In the genomic region with DNA sequence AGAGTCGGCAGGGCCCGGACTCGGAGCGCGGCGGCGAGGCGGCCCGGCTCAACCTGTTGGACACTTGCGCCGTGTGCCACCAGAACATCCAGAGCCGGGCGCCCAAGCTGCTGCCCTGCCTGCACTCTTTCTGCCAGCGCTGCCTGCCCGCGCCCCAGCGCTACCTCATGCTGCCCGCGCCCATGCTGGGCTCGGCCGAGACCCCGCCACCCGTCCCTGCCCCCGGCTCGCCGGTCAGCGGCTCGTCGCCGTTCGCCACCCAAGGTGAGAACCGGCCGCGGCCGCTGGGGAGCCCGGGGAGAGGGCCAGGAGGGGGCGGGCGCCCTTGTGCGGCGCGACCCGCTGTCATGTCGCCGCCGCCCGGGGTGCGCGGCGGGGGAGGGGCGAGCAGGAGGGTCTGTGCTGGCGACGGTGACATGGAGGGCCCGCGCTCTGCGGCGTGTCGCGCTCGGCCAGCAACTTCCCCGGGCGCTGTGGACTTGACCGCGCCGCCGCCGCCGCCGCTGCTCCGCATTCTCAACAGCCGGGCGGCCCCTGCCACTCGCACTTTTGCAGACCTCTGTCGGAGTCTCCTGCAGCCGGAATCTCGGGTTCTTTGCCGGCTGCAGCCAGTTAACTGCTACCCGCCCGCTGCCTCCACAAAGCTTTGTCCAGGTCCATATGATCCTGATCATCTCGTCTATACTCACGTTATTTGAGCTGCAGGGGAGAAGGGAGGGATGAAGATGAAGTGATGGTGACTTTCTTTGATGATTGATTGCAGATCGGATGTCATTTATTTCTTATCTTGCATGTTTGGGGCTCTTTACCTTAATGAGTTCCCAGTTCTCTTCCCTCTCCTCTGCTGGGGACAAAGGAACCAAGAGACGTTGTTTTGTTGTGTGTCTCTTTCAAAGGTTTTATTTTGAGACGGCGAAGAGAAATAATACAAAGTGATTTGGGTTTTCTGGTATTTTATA, we compare ENCODE assay signal across 1 cellular context.
TF ChIP-seq lines count a peak whose summit lies in the region.

No MANE protein-coding gene starts in this region.

TF ChIP-seq in HepG2, 621 proteins besides CTCF, POLR2A, EP300 and RAD21 (continued from another document and continues in another):
- TF ChIP-seq BCL6 (CRISPR knock-in tag; IDR thresholded peaks at IDR 0.05) (no peak), SALL2 (CRISPR knock-in tag; IDR thresholded peaks at IDR 0.05) (peak; percentile 54; the same call in 1 of the 2 replicates), ZNF749 (CRISPR knock-in tag; IDR thresholded peaks at IDR 0.05; ENCODE audit: borderline replicate concordance) (peak; percentile 39; the same call in 1 of the 2 replicates), MAFK (conservative IDR thresholded peaks at IDR 0.05 in 1 of 2, IDR thresholded peaks at IDR 0.05 in 1 of 2; ENCODE audit: low read length in 2 of 2) (no peak), MATR3 (CRISPR knock-in tag; IDR thresholded peaks at IDR 0.05) (no peak), SIN3A (IDR thresholded peaks at IDR 0.05; ENCODE audit: borderline replicate concordance, low read depth, low read length) (0 out of 2 replicates have a peak, but pooled peaks have one; percentile 33), ZMYM4 (CRISPR knock-in tag; IDR thresholded peaks at IDR 0.05) (0 out of 2 replicates have a peak, but pooled peaks have one; percentile 13), ZNF446 (CRISPR knock-in tag; IDR thresholded peaks at IDR 0.05) (peak; percentile 76), ZSCAN21 (CRISPR knock-in tag; IDR thresholded peaks at IDR 0.05; ENCODE audit: borderline replicate concordance) (no peak), RXRA (CRISPR knock-in tag; IDR thresholded peaks at IDR 0.05) (peak; percentile 3; the same call in 1 of the 2 replicates), RBM22 (optimal IDR thresholded peaks at IDR 0.05; ENCODE audit: low read length) (peak; percentile 85), ZFP90 (CRISPR knock-in tag; IDR thresholded peaks at IDR 0.05; ENCODE audit: borderline replicate concordance) (peak; percentile 16; the same call in 1 of the 2 replicates), ETV5 (CRISPR knock-in tag; IDR thresholded peaks at IDR 0.05; ENCODE audit: borderline replicate concordance) (0 out of 2 replicates have a peak, but pooled peaks have one; percentile 14), NCOA2 (CRISPR knock-in tag; IDR thresholded peaks at IDR 0.05) (0 out of 2 replicates have a peak, but pooled peaks have one; percentile 16), ZBTB38 (CRISPR knock-in tag; IDR thresholded peaks at IDR 0.05) (0 out of 2 replicates have a peak, but pooled peaks have one; percentile 40), TCF7L2 (IDR thresholded peaks at IDR 0.05; ENCODE audit: low read depth, low read length) (no peak), TCF7 (IDR thresholded peaks at IDR 0.05; ENCODE audit: low read depth) (peak; percentile 9; the same call in 1 of the 2 replicates), ZNF34 (CRISPR knock-in tag; IDR thresholded peaks at IDR 0.05; ENCODE audit: borderline replicate concordance) (0 out of 2 replicates have a peak, but pooled peaks have one; percentile 12), SSRP1 (CRISPR knock-in tag; IDR thresholded peaks at IDR 0.05) (no peak), MEIS2 (CRISPR knock-in tag; IDR thresholded peaks at IDR 0.05) (peak; percentile 42; the same call in 1 of the 2 replicates), SRY (CRISPR knock-in tag; IDR thresholded peaks at IDR 0.05) (no peak), ASH2L (IDR thresholded peaks at IDR 0.05; ENCODE audit: insufficient read length, low read depth, low read length) (peak; percentile 62), PLRG1 (conservative IDR thresholded peaks at IDR 0.05) (no peak), TMF1 (CRISPR knock-in tag; IDR thresholded peaks at IDR 0.05; ENCODE audit: low read depth) (0 out of 2 replicates have a peak, but pooled peaks have one; percentile 20), ZNF879 (CRISPR knock-in tag; IDR thresholded peaks at IDR 0.05) (no peak), MYC (CRISPR knock-in tag; IDR thresholded peaks at IDR 0.05; ENCODE audit: borderline replicate concordance) (no peak; the same call in 1 of the 2 replicates), HNRNPK (IDR thresholded peaks at IDR 0.05; ENCODE audit: low read depth, low read length, poor library complexity, severe bottlenecking) (peak; percentile 58), ZNF776 (CRISPR knock-in tag; IDR thresholded peaks at IDR 0.05) (0 out of 2 replicates have a peak, but pooled peaks have one; percentile 14), ARID2 (CRISPR knock-in tag; IDR thresholded peaks at IDR 0.05; ENCODE audit: borderline replicate concordance) (0 out of 2 replicates have a peak, but pooled peaks have one; percentile 47), TSC22D2 (CRISPR knock-in tag; IDR thresholded peaks at IDR 0.05; ENCODE audit: borderline replicate concordance) (0 out of 2 replicates have a peak, but pooled peaks have one; percentile 34), PRMT3 (CRISPR knock-in tag; IDR thresholded peaks at IDR 0.05; ENCODE audit: borderline replicate concordance, low read depth) (0 out of 2 replicates have a peak, but pooled peaks have one; percentile 15), ZNF160 (CRISPR knock-in tag; IDR thresholded peaks at IDR 0.05) (no peak), ISX (CRISPR knock-in tag; conservative IDR thresholded peaks at IDR 0.05) (no peak)
- TF ChIP-seq, protein P1, sequence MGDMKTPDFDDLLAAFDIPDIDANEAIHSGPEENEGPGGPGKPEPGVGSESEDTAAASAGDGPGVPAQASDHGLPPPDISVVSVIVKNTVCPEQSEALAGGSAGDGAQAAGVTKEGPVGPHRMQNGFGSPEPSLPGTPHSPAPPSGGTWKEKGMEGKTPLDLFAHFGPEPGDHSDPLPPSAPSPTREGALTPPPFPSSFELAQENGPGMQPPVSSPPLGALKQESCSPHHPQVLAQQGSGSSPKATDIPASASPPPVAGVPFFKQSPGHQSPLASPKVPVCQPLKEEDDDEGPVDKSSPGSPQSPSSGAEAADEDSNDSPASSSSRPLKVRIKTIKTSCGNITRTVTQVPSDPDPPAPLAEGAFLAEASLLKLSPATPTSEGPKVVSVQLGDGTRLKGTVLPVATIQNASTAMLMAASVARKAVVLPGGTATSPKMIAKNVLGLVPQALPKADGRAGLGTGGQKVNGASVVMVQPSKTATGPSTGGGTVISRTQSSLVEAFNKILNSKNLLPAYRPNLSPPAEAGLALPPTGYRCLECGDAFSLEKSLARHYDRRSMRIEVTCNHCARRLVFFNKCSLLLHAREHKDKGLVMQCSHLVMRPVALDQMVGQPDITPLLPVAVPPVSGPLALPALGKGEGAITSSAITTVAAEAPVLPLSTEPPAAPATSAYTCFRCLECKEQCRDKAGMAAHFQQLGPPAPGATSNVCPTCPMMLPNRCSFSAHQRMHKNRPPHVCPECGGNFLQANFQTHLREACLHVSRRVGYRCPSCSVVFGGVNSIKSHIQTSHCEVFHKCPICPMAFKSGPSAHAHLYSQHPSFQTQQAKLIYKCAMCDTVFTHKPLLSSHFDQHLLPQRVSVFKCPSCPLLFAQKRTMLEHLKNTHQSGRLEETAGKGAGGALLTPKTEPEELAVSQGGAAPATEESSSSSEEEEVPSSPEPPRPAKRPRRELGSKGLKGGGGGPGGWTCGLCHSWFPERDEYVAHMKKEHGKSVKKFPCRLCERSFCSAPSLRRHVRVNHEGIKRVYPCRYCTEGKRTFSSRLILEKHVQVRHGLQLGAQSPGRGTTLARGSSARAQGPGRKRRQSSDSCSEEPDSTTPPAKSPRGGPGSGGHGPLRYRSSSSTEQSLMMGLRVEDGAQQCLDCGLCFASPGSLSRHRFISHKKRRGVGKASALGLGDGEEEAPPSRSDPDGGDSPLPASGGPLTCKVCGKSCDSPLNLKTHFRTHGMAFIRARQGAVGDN (CRISPR knock-in tag; IDR thresholded peaks at IDR 0.05): peak; percentile 41; the same call in 1 of the 2 replicates
- TF ChIP-seq, protein P2, sequence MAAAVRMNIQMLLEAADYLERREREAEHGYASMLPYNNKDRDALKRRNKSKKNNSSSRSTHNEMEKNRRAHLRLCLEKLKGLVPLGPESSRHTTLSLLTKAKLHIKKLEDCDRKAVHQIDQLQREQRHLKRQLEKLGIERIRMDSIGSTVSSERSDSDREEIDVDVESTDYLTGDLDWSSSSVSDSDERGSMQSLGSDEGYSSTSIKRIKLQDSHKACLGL (CRISPR knock-in tag; IDR thresholded peaks at IDR 0.05): 0 out of 2 replicates have a peak, but pooled peaks have one; percentile 65
- TF ChIP-seq, protein P3, sequence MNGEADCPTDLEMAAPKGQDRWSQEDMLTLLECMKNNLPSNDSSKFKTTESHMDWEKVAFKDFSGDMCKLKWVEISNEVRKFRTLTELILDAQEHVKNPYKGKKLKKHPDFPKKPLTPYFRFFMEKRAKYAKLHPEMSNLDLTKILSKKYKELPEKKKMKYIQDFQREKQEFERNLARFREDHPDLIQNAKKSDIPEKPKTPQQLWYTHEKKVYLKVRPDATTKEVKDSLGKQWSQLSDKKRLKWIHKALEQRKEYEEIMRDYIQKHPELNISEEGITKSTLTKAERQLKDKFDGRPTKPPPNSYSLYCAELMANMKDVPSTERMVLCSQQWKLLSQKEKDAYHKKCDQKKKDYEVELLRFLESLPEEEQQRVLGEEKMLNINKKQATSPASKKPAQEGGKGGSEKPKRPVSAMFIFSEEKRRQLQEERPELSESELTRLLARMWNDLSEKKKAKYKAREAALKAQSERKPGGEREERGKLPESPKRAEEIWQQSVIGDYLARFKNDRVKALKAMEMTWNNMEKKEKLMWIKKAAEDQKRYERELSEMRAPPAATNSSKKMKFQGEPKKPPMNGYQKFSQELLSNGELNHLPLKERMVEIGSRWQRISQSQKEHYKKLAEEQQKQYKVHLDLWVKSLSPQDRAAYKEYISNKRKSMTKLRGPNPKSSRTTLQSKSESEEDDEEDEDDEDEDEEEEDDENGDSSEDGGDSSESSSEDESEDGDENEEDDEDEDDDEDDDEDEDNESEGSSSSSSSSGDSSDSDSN (CRISPR knock-in tag; IDR thresholded peaks at IDR 0.05): peak; percentile 81; the same call in 1 of the 2 replicates
- TF ChIP-seq, protein P4, sequence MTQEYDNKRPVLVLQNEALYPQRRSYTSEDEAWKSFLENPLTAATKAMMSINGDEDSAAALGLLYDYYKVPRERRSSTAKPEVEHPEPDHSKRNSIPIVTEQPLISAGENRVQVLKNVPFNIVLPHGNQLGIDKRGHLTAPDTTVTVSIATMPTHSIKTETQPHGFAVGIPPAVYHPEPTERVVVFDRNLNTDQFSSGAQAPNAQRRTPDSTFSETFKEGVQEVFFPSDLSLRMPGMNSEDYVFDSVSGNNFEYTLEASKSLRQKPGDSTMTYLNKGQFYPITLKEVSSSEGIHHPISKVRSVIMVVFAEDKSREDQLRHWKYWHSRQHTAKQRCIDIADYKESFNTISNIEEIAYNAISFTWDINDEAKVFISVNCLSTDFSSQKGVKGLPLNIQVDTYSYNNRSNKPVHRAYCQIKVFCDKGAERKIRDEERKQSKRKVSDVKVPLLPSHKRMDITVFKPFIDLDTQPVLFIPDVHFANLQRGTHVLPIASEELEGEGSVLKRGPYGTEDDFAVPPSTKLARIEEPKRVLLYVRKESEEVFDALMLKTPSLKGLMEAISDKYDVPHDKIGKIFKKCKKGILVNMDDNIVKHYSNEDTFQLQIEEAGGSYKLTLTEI (CRISPR knock-in tag; conservative IDR thresholded peaks at IDR 0.05): no peak
- TF ChIP-seq, protein P5, sequence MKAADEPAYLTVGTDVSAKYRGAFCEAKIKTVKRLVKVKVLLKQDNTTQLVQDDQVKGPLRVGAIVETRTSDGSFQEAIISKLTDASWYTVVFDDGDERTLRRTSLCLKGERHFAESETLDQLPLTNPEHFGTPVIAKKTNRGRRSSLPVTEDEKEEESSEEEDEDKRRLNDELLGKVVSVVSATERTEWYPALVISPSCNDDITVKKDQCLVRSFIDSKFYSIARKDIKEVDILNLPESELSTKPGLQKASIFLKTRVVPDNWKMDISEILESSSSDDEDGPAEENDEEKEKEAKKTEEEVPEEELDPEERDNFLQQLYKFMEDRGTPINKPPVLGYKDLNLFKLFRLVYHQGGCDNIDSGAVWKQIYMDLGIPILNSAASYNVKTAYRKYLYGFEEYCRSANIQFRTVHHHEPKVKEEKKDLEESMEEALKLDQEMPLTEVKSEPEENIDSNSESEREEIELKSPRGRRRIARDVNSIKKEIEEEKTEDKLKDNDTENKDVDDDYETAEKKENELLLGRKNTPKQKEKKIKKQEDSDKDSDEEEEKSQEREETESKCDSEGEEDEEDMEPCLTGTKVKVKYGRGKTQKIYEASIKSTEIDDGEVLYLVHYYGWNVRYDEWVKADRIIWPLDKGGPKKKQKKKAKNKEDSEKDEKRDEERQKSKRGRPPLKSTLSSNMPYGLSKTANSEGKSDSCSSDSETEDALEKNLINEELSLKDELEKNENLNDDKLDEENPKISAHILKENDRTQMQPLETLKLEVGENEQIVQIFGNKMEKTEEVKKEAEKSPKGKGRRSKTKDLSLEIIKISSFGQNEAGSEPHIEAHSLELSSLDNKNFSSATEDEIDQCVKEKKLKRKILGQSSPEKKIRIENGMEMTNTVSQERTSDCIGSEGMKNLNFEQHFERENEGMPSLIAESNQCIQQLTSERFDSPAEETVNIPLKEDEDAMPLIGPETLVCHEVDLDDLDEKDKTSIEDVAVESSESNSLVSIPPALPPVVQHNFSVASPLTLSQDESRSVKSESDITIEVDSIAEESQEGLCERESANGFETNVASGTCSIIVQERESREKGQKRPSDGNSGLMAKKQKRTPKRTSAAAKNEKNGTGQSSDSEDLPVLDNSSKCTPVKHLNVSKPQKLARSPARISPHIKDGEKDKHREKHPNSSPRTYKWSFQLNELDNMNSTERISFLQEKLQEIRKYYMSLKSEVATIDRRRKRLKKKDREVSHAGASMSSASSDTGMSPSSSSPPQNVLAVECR (CRISPR knock-in tag; IDR thresholded peaks at IDR 0.05; ENCODE audit: borderline replicate concordance): peak; percentile 45; the same call in 1 of the 2 replicates
- TF ChIP-seq, protein P6, sequence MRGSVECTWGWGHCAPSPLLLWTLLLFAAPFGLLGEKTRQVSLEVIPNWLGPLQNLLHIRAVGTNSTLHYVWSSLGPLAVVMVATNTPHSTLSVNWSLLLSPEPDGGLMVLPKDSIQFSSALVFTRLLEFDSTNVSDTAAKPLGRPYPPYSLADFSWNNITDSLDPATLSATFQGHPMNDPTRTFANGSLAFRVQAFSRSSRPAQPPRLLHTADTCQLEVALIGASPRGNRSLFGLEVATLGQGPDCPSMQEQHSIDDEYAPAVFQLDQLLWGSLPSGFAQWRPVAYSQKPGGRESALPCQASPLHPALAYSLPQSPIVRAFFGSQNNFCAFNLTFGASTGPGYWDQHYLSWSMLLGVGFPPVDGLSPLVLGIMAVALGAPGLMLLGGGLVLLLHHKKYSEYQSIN (CRISPR knock-in tag; IDR thresholded peaks at IDR 0.05; ENCODE audit: borderline replicate concordance): no peak
